ENCODE assay signal across 2 cellular contexts in the genomic region with DNA sequence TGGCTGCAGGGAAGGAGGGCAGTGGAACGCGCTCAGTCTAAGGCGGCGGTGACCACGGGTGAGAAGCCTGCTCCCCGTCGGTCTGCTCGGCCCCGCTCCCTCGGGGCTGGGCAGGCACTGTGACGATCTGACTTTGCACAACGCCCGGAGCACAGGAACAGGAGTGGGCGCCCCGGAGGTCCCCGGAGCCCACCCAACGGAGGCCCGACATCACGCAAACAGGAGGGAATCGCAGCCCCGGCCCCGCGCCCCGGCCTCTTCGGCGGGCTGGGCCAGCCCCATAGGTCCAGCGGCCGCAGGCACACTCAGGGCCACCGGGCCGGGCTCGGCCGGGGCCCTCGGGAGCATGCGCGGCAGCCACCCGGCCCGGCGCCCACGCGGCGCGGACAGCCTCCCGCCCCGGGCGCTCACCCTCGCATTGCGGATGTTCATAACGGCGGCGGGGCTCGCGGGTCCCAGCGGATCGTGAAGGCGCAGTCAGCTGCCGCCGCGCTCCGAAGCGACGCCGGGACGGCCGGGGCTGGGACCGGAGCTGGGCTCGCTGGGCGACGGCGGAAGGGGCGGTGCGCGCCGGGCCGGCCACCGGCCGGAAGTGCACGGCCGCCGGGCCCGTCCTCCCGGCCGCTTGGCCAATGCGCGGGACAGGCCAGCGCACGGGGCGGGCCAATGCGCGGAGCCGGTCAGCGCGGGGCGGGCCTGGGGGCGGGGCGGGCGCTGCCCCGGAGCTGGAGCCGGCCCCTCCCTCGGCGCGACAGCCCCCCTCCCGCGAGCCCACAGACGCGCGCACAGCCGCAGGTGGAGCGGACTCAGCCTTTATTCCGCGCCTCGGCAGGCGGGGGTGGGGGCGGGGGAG.
A peak's percentile ranks its signal among the peaks of the same experiment; 100 is the strongest.
TF ChIP-seq lines count a peak whose summit lies in the region.

NAA10 (minus strand) TSS at position 565 of the 853 bp plus-strand sequence; CDS start at position 432, 133 bp downstream.

TF ChIP-seq in HEK293, 187 proteins besides CTCF, POLR2A, EP300 and RAD21 (continues in another document):
- TF ChIP-seq, protein P1, sequence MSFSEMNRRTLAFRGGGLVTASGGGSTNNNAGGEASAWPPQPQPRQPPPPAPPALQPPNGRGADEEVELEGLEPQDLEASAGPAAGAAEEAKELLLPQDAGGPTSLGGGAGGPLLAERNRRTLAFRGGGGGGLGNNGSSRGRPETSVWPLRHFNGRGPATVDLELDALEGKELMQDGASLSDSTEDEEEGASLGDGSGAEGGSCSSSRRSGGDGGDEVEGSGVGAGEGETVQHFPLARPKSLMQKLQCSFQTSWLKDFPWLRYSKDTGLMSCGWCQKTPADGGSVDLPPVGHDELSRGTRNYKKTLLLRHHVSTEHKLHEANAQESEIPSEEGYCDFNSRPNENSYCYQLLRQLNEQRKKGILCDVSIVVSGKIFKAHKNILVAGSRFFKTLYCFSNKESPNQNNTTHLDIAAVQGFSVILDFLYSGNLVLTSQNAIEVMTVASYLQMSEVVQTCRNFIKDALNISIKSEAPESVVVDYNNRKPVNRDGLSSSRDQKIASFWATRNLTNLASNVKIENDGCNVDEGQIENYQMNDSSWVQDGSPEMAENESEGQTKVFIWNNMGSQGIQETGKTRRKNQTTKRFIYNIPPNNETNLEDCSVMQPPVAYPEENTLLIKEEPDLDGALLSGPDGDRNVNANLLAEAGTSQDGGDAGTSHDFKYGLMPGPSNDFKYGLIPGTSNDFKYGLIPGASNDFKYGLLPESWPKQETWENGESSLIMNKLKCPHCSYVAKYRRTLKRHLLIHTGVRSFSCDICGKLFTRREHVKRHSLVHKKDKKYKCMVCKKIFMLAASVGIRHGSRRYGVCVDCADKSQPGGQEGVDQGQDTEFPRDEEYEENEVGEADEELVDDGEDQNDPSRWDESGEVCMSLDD (tag by site-specific recombination; IDR thresholded peaks at IDR 0.05) = no peak
- TF ChIP-seq ZNF639 (tag by site-specific recombination; IDR thresholded peaks at IDR 0.05) (no peak), ZNF529 (tag by site-specific recombination; IDR thresholded peaks at IDR 0.05; ENCODE audit: insufficient replicate concordance) (no peak), TRIM28 (IDR thresholded peaks at IDR 0.05; ENCODE audit: borderline replicate concordance, low read length) (no peak), TCF7L2 (IDR thresholded peaks at IDR 0.05; ENCODE audit: borderline replicate concordance, low read depth, low read length) (no peak), ZNF791 (tag by site-specific recombination; IDR thresholded peaks at IDR 0.05) (no peak), PRDM10 (tag by site-specific recombination; IDR thresholded peaks at IDR 0.05) (no peak), SALL2 (tag by site-specific recombination; IDR thresholded peaks at IDR 0.05; ENCODE audit: borderline replicate concordance) (no peak), RBAK (tag by site-specific recombination; IDR thresholded peaks at IDR 0.05) (no peak), ZNF335 (tag by site-specific recombination; conservative IDR thresholded peaks at IDR 0.05) (peak; percentile 90), ZNF580 (tag by site-specific recombination; IDR thresholded peaks at IDR 0.05) (no peak)
- TF ChIP-seq, protein P2, sequence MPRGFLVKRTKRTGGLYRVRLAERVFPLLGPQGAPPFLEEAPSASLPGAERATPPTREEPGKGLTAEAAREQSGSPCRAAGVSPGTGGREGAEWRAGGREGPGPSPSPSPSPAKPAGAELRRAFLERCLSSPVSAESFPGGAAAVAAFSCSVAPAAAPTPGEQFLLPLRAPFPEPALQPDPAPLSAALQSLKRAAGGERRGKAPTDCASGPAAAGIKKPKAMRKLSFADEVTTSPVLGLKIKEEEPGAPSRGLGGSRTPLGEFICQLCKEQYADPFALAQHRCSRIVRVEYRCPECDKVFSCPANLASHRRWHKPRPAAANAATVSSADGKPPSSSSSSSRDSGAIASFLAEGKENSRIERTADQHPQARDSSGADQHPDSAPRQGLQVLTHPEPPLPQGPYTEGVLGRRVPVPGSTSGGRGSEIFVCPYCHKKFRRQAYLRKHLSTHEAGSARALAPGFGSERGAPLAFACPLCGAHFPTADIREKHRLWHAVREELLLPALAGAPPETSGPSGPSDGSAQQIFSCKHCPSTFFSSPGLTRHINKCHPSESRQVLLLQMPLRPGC (tag by site-specific recombination; IDR thresholded peaks at IDR 0.05) = no peak

TF ChIP-seq in GM12878, 131 proteins besides CTCF, POLR2A, EP300 and RAD21 (continues in another document):
- TF ChIP-seq MLLT1 (IDR thresholded peaks at IDR 0.05) = no peak
- TF ChIP-seq ZZZ3 (IDR thresholded peaks at IDR 0.05; ENCODE audit: control insufficient read depth, insufficient read length, low read depth) = no peak
- peak; percentile 62; the same call in 1 of the 2 replicates for TF ChIP-seq GATAD2B (conservative IDR thresholded peaks at IDR 0.05; ENCODE audit: low read depth)
- no peak for TF ChIP-seq PRDM15 (CRISPR knock-in tag; IDR thresholded peaks at IDR 0.05)
- no peak for TF ChIP-seq CREB1 (IDR thresholded peaks at IDR 0.05; ENCODE audit: low read depth)
- no peak for TF ChIP-seq SIN3A (IDR thresholded peaks at IDR 0.05; ENCODE audit: low read depth, low read length)
- no peak for TF ChIP-seq ZNF622 (IDR thresholded peaks at IDR 0.05)
- peak; percentile 37 for TF ChIP-seq SP1 (IDR thresholded peaks at IDR 0.05; ENCODE audit: low read depth, low read length)
- no peak for TF ChIP-seq FOXM1 (IDR thresholded peaks at IDR 0.05; ENCODE audit: low read depth, low read length)
- TF ChIP-seq NBN (IDR thresholded peaks at IDR 0.05) = no peak
- TF ChIP-seq, protein P3, sequence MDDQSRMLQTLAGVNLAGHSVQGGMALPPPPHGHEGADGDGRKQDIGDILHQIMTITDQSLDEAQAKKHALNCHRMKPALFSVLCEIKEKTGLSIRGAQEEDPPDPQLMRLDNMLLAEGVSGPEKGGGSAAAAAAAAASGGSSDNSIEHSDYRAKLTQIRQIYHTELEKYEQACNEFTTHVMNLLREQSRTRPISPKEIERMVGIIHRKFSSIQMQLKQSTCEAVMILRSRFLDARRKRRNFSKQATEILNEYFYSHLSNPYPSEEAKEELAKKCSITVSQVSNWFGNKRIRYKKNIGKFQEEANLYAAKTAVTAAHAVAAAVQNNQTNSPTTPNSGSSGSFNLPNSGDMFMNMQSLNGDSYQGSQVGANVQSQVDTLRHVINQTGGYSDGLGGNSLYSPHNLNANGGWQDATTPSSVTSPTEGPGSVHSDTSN (IDR thresholded peaks at IDR 0.05; ENCODE audit: insufficient replicate concordance, low read depth, low read length) = no peak
- TF ChIP-seq SIX5 (IDR thresholded peaks at IDR 0.05; ENCODE audit: low read depth, low read length, severe bottlenecking) = no peak
- TF ChIP-seq DPF2 (IDR thresholded peaks at IDR 0.05) = 0 out of 2 replicates have a peak, but pooled peaks have one; percentile 17
- TF ChIP-seq FOS (IDR thresholded peaks at IDR 0.05; ENCODE audit: borderline replicate concordance, extremely low read depth, insufficient read length) = no peak
- peak; percentile 66 for TF ChIP-seq BACH1 (IDR thresholded peaks at IDR 0.05; ENCODE audit: borderline replicate concordance)
- no peak for TF ChIP-seq ZBTB40 (IDR thresholded peaks at IDR 0.05; ENCODE audit: borderline replicate concordance)
- peak in 1 of 2 experiments; percentile 29; a peak in 1 of 4 replicates for TF ChIP-seq BHLHE40 (IDR thresholded peaks at IDR 0.05; ENCODE audit: borderline replicate concordance in 1 of 2, low read depth in 2 of 2, low read length in 1 of 2)
- TF ChIP-seq HDAC2 (IDR thresholded peaks at IDR 0.05) = no peak
- 0 out of 2 replicates have a peak, but pooled peaks have one; percentile 15 for TF ChIP-seq NR2F1 (conservative IDR thresholded peaks at IDR 0.05)
- peak; percentile 46 for TF ChIP-seq LARP7 (IDR thresholded peaks at IDR 0.05)
- TF ChIP-seq E4F1 (IDR thresholded peaks at IDR 0.05; ENCODE audit: borderline replicate concordance, partially characterized antibody) = no peak
- TF ChIP-seq, protein P4, sequence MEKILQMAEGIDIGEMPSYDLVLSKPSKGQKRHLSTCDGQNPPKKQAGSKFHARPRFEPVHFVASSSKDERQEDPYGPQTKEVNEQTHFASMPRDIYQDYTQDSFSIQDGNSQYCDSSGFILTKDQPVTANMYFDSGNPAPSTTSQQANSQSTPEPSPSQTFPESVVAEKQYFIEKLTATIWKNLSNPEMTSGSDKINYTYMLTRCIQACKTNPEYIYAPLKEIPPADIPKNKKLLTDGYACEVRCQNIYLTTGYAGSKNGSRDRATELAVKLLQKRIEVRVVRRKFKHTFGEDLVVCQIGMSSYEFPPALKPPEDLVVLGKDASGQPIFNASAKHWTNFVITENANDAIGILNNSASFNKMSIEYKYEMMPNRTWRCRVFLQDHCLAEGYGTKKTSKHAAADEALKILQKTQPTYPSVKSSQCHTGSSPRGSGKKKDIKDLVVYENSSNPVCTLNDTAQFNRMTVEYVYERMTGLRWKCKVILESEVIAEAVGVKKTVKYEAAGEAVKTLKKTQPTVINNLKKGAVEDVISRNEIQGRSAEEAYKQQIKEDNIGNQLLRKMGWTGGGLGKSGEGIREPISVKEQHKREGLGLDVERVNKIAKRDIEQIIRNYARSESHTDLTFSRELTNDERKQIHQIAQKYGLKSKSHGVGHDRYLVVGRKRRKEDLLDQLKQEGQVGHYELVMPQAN (conservative IDR thresholded peaks at IDR 0.05) = peak; percentile 84; the same call in 1 of the 2 replicates
- TF ChIP-seq SRF (IDR thresholded peaks at IDR 0.05; ENCODE audit: low read depth in 2 of 2, low read length in 2 of 2) = no peak
- TF ChIP-seq GABPA (IDR thresholded peaks at IDR 0.05; ENCODE audit: low read depth) = 0 out of 2 replicates have a peak, but pooled peaks have one; percentile 27
